In the genomic region with DNA sequence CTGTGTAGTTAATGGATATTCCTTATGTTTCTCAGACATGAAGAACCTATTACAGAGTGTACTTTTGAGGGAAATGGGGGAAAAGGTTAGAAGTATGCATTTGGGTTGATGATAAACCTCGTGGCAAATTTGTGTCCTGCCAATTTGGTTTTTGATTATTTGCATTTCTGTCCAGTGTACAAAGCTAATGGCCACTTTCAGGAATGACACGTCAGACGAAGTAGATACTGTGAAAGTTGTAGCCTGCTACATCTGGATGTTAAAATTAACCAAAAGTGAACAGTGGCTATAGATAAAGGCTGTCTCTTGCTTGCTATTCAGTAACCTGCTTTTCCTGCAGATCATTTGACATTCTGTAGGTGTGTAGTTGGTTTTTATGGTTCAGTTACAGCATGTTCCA, we compare ENCODE assay signal across 8 cellular contexts. TPM values are rescaled to one million over a fixed set of nuclear protein-coding genes. Genes with fewer than 3 reads are reported as not detected.
DNase-seq lines count a peak whose midpoint lies in the region; ATAC-seq and TF ChIP-seq lines count a peak whose summit lies in the region.

No MANE protein-coding gene starts in this region.

- H3K9me3 ChIP-seq in heart left ventricle, result peaks cover 0 to 5% (median 0%) of the 10 kb centered on the region in 12 donors
- H3K9me3 ChIP-seq in effector memory CD4-positive, alpha-beta T cell (ENCODE audit: control insufficient read depth, low read length), result no peaks in the 10 kb centered on the region

- DNase-seq in heart left ventricle, result no peak
- no peak for DNase-seq in Right ventricle myocardium inferior (ENCODE audit: missing footprints)
- DNase-seq in LNCaP clone FGC (ENCODE audit: low read depth), result no peak
- no peak for DNase-seq in effector memory CD4-positive, alpha-beta T cell
- DNase-seq in pons (ENCODE audit: low spot score), result peak; percentile 10
- DNase-seq in middle frontal gyrus (ENCODE audit: extremely low spot score, low spot score), result no peak
- DNase-seq in sciatic nerve (ENCODE audit: low spot score), result no peak

- intact Hi-C loops in heart left ventricle (cut with DNase I) (loop anchor here in 1 of 10 donors (5.0 kb wide), 1 partner anchor 239 kb away; a partner anchor contains a TSS), Right ventricle myocardium inferior (cut with DNase I) (no loop called here), sciatic nerve (cut with DNase I) (no loop called here)

- WGBS in heart left ventricle, 4 donors, result 3 to 31% (median 14%) methylated on average over 3 of the region's 3 CpGs

- ATAC-seq in heart left ventricle (no peak), Right ventricle myocardium inferior (no peak), sciatic nerve (no peak), GM19397 (IDR thresholded peaks at IDR 0.05; ENCODE audit: unreplicated experiment) (no peak)

- no peak overlapping the region for H3K27ac ChIP-seq in heart left ventricle
- peak overlapping the region; percentile 88 for H3K27ac ChIP-seq in effector memory CD4-positive, alpha-beta T cell (ENCODE audit: insufficient read depth, low read length, poor library complexity, severe bottlenecking)

- TF ChIP-seq POLR2A in heart left ventricle (IDR thresholded peaks at IDR 0.05), result no peak

- H3K4me1 ChIP-seq in heart left ventricle, result peaks cover 0 to 20% (median 2%) of the 10 kb centered on the region in 12 donors
- no peaks in the 10 kb centered on the region for H3K4me1 ChIP-seq in effector memory CD4-positive, alpha-beta T cell (ENCODE audit: control insufficient read depth, insufficient read depth, low read length, poor library complexity, severe bottlenecking)

- no peaks in the 10 kb centered on the region for H3K27me3 ChIP-seq in heart left ventricle
- no peaks in the 10 kb centered on the region for H3K27me3 ChIP-seq in effector memory CD4-positive, alpha-beta T cell (replicated peaks; ENCODE audit: control insufficient read depth, insufficient read depth, low read length, poor library complexity, severe bottlenecking)

- H3K36me3 ChIP-seq in heart left ventricle, result peaks cover 0 to 12% (median 3%) of the 10 kb centered on the region in 9 donors
- H3K36me3 ChIP-seq in effector memory CD4-positive, alpha-beta T cell (ENCODE audit: control insufficient read depth, insufficient read depth, low read length), result no peaks in the 10 kb centered on the region

- TF ChIP-seq CTCF in heart left ventricle (IDR thresholded peaks at IDR 0.05) (no peak), LNCaP clone FGC (IDR thresholded peaks at IDR 0.05; ENCODE audit: control insufficient read depth, extremely low read depth, insufficient read depth) (no peak)

- H3K4me3 ChIP-seq in heart left ventricle (peak overlapping the region in 11 of 12 donors; percentile 9 to 95 (median 69)), LNCaP clone FGC (ENCODE audit: low read depth, low read length) (peak overlapping the region; percentile 66)
- no peak overlapping the region for H3K4me3 ChIP-seq in effector memory CD4-positive, alpha-beta T cell (ENCODE audit: insufficient read depth, low read depth, low read length, poor library complexity, severe bottlenecking)

RNA-seq across cellular contexts. Expression of a gene that starts 1.0 kb away (rescaled TPM):
- total RNA-seq in heart left ventricle, result 10 to 100 TPM; 31.3 to 85.1 (median 37.5) TPM
- 100 to 1,000 TPM in 1 of 2 donors, 10 to 100 TPM in 1; 18.7 to 130 TPM for polyA plus RNA-seq in heart left ventricle
- total RNA-seq in Right ventricle myocardium inferior, result 46.9 TPM
- total RNA-seq in sciatic nerve, result 53.8 TPM
